1 cellular context compared by ENCODE assay signal in genomic region chr5:134242146-134242545, GRCh38.
TF ChIP-seq lines count a peak whose summit lies in the region.

No MANE protein-coding gene starts in this region.

TF ChIP-seq in HepG2, 621 proteins besides CTCF, POLR2A, EP300 and RAD21 (continued from another document):
- peak; percentile 33; the same call in 1 of the 2 replicates for TF ChIP-seq ARID4A (CRISPR knock-in tag; IDR thresholded peaks at IDR 0.05; ENCODE audit: borderline replicate concordance)
- TF ChIP-seq ARNTL (CRISPR knock-in tag; IDR thresholded peaks at IDR 0.05), result 0 out of 2 replicates have a peak, but pooled peaks have one; percentile 33
- TF ChIP-seq TCF7L2 (IDR thresholded peaks at IDR 0.05; ENCODE audit: low read depth, low read length), result no peak
- 0 out of 2 replicates have a peak, but pooled peaks have one; percentile 27 for TF ChIP-seq THAP11 (CRISPR knock-in tag; IDR thresholded peaks at IDR 0.05)
- TF ChIP-seq FOXK1 (CRISPR knock-in tag; IDR thresholded peaks at IDR 0.05; ENCODE audit: borderline replicate concordance, low read depth), result peak; percentile 38; the same call in 1 of the 2 replicates
- 0 out of 2 replicates have a peak, but pooled peaks have one; percentile 50 for TF ChIP-seq ZNF263 (CRISPR knock-in tag; IDR thresholded peaks at IDR 0.05)
- peak; percentile 77 for TF ChIP-seq FOSL2 (CRISPR knock-in tag; IDR thresholded peaks at IDR 0.05)
- 0 out of 2 replicates have a peak, but pooled peaks have one; percentile 18 for TF ChIP-seq CREB1 (IDR thresholded peaks at IDR 0.05)
- peak; percentile 27; the same call in 1 of the 2 replicates for TF ChIP-seq CREB1 (CRISPR knock-in tag; IDR thresholded peaks at IDR 0.05)
- TF ChIP-seq ZNF672 (CRISPR knock-in tag; IDR thresholded peaks at IDR 0.05), result no peak
- 0 out of 2 replicates have a peak, but pooled peaks have one; percentile 32 for TF ChIP-seq TFE3 (CRISPR knock-in tag; IDR thresholded peaks at IDR 0.05)
- TF ChIP-seq FOXA1 (IDR thresholded peaks at IDR 0.05), result no peak
- peak; percentile 92 for TF ChIP-seq FOXA1 (CRISPR knock-in tag; IDR thresholded peaks at IDR 0.05)
- peak; percentile 54; the same call in 1 of the 2 replicates for TF ChIP-seq MAFF (IDR thresholded peaks at IDR 0.05; ENCODE audit: low read depth, low read length)
- TF ChIP-seq MLX (CRISPR knock-in tag; IDR thresholded peaks at IDR 0.05), result no peak
- TF ChIP-seq ZNF431 (CRISPR knock-in tag; IDR thresholded peaks at IDR 0.05; ENCODE audit: borderline replicate concordance, low read depth), result no peak
- peak; percentile 28; the same call in 1 of the 2 replicates for TF ChIP-seq GATAD2A (CRISPR knock-in tag; IDR thresholded peaks at IDR 0.05)
- peak; percentile 36; the same call in 1 of the 2 replicates for TF ChIP-seq FOXK2 (IDR thresholded peaks at IDR 0.05)
- TF ChIP-seq DBP (CRISPR knock-in tag; IDR thresholded peaks at IDR 0.05; ENCODE audit: not compliant biosample characterization), result no peak
- peak; percentile 26; the same call in 1 of the 2 replicates for TF ChIP-seq SOX5 (CRISPR knock-in tag; IDR thresholded peaks at IDR 0.05; ENCODE audit: borderline replicate concordance)
- peak; percentile 24; the same call in 1 of the 2 replicates for TF ChIP-seq ZFX (CRISPR knock-in tag; IDR thresholded peaks at IDR 0.05; ENCODE audit: low read depth)
- peak; percentile 98 for TF ChIP-seq BHLHE40 (IDR thresholded peaks at IDR 0.05; ENCODE audit: low read length)
- TF ChIP-seq MAX (IDR thresholded peaks at IDR 0.05), result peak; percentile 31; the same call in 1 of the 2 replicates
- TF ChIP-seq SAP130 (CRISPR knock-in tag; IDR thresholded peaks at IDR 0.05; ENCODE audit: low read depth), result peak; percentile 62; the same call in 1 of the 2 replicates
- TF ChIP-seq RXRA (CRISPR knock-in tag; IDR thresholded peaks at IDR 0.05), result no peak
- TF ChIP-seq TFAP4 (IDR thresholded peaks at IDR 0.05; ENCODE audit: borderline replicate concordance, low read depth), result peak; percentile 75; the same call in 1 of the 2 replicates
- no peak for TF ChIP-seq ZBED4 (CRISPR knock-in tag; IDR thresholded peaks at IDR 0.05; ENCODE audit: borderline replicate concordance)
- TF ChIP-seq ATF1 (CRISPR knock-in tag; IDR thresholded peaks at IDR 0.05), result no peak
- TF ChIP-seq CBFB (CRISPR knock-in tag; IDR thresholded peaks at IDR 0.05), result 0 out of 2 replicates have a peak, but pooled peaks have one; percentile 35
- no peak for TF ChIP-seq FOXP1 (IDR thresholded peaks at IDR 0.05)
- peak; percentile 37; the same call in 1 of the 2 replicates for TF ChIP-seq FOXP1 (CRISPR knock-in tag; IDR thresholded peaks at IDR 0.05)
- peak; percentile 14; the same call in 1 of the 2 replicates for TF ChIP-seq ARID5B (CRISPR knock-in tag; IDR thresholded peaks at IDR 0.05)
- TF ChIP-seq KDM4B (CRISPR knock-in tag; IDR thresholded peaks at IDR 0.05), result no peak
- TF ChIP-seq MXI1 (IDR thresholded peaks at IDR 0.05; ENCODE audit: borderline replicate concordance, low read depth, low read length), result peak; percentile 40; the same call in 1 of the 3 replicates
